ENCODE assay signal across 1 cellular context in the genomic region with DNA sequence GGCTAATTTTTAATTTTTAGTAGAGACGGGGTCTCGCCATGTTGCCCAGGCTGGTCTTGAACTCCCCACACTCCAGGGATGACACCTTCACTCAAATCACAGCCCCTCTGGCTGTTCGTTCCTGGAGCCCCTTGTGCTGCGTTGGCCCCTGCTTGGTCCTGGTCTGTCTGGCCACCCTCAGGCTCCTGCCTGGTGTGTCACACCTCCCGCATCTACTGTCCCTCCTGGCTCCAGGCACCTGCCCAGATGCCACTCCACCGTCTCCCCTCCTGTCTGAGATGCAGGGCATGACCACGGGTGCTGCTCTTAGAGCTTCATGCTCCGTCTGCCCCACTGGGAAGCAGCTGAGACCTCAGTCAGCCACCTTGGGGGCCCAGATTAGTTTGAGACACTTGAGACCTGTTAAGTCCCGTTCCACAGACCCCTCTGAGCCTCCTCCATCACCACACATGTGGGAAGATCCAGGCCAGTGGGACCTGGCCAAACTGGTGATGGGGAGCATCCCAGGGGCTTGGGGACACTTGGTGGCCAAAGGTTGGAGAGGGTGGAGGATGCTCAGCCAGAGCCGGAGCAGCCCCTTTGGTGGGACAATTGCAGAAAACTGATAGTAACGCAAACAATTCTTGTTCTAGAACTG.
A peak's percentile ranks its signal among the peaks of the same experiment; 100 is the strongest.
TF ChIP-seq lines count a peak whose summit lies in the region.

No MANE protein-coding gene starts in this region.

TF ChIP-seq in HepG2, 621 proteins besides CTCF, POLR2A, EP300 and RAD21:
- no peak for TF ChIP-seq ZNF691 (CRISPR knock-in tag; IDR thresholded peaks at IDR 0.05; ENCODE audit: borderline replicate concordance, low read depth)
- peak; percentile 59; the same call in 1 of the 2 replicates for TF ChIP-seq ZNF225 (CRISPR knock-in tag; IDR thresholded peaks at IDR 0.05)
- TF ChIP-seq, protein P1, sequence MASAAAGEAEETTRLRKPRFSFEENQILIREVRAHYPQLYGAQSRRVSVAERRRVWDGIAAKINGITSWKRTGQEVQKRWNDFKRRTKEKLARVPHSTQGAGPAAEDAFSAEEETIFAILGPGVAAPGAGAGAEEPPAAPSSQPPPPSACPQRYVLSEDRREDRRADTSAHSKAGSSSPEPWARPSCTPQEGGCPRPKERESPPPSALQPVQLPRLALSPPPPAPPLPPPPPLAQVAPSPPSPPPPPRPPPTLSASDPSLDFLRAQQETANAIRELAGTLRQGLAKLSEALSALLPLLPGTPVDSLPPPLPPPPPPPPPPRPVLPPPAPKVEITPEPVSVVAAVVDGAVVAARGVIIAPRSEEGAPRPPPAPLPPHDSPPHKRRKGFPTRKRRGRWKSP (CRISPR knock-in tag; IDR thresholded peaks at IDR 0.05): no peak
- no peak for TF ChIP-seq ZNF800 (CRISPR knock-in tag; IDR thresholded peaks at IDR 0.05)
- TF ChIP-seq, protein P2, sequence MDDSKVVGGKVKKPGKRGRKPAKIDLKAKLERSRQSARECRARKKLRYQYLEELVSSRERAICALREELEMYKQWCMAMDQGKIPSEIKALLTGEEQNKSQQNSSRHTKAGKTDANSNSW (CRISPR knock-in tag; IDR thresholded peaks at IDR 0.05; ENCODE audit: borderline replicate concordance): no peak
- TF ChIP-seq ZNF747 (CRISPR knock-in tag; IDR thresholded peaks at IDR 0.05; ENCODE audit: borderline replicate concordance): no peak
- TF ChIP-seq NFE2 (CRISPR knock-in tag; IDR thresholded peaks at IDR 0.05): no peak
- TF ChIP-seq, protein P3, sequence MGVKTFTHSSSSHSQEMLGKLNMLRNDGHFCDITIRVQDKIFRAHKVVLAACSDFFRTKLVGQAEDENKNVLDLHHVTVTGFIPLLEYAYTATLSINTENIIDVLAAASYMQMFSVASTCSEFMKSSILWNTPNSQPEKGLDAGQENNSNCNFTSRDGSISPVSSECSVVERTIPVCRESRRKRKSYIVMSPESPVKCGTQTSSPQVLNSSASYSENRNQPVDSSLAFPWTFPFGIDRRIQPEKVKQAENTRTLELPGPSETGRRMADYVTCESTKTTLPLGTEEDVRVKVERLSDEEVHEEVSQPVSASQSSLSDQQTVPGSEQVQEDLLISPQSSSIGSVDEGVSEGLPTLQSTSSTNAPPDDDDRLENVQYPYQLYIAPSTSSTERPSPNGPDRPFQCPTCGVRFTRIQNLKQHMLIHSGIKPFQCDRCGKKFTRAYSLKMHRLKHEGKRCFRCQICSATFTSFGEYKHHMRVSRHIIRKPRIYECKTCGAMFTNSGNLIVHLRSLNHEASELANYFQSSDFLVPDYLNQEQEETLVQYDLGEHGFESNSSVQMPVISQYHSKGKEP (CRISPR knock-in tag; IDR thresholded peaks at IDR 0.05): no peak
